8 cellular contexts compared by ENCODE assay signal in genomic region chr1:224435318-224435763, GRCh38. TPM values are rescaled to one million over a fixed set of nuclear protein-coding genes. Genes with fewer than 3 reads are reported as not detected.
DNase-seq lines count a peak whose midpoint lies in the region; ATAC-seq and TF ChIP-seq lines count a peak whose summit lies in the region.

No MANE protein-coding gene starts in this region.

- H3K27me3 Mint-ChIP-seq in effector memory CD8-positive, alpha-beta T cell: no peaks in the 10 kb centered on the region

- H3K9me3 ChIP-seq in SK-N-SH (no peaks in the 10 kb centered on the region), mesodermal cell (ENCODE audit: control insufficient read depth, low read length) (no peaks in the 10 kb centered on the region), upper lobe of left lung (no peaks in the 10 kb centered on the region)

- peak overlapping the region; percentile 93 to 98 for H3K27ac Mint-ChIP-seq in effector memory CD8-positive, alpha-beta T cell

- peak overlapping the region; percentile 96 for H2AFZ ChIP-seq in SK-N-SH (ENCODE audit: low read depth)

- TF ChIP-seq EP300 in SK-N-SH (IDR thresholded peaks at IDR 0.05; ENCODE audit: borderline replicate concordance in 1 of 2, low read depth in 1 of 2, low read length in 1 of 2) (no peak), upper lobe of left lung (IDR thresholded peaks at IDR 0.05) (no peak)

- H3K36me3 ChIP-seq in SK-N-SH (replicated peaks in 1 of 2; ENCODE audit: control insufficient read depth in 1 of 2, insufficient read depth in 2 of 2, low read length in 1 of 2) (peaks cover 12 to 24% of the 10 kb centered on the region in 2 experiments), mesodermal cell (ENCODE audit: control insufficient read depth, insufficient read depth, low read length) (peaks cover 4% of the 10 kb centered on the region), upper lobe of left lung (peaks cover 0 to 7% (median 4%) of the 10 kb centered on the region in 4 donors)

- no peak for TF ChIP-seq POLR2A in GM18505 (IDR thresholded peaks at IDR 0.05; ENCODE audit: borderline replicate concordance, extremely low read depth, insufficient read depth, insufficient read length)
- no peak for TF ChIP-seq POLR2A in upper lobe of left lung (IDR thresholded peaks at IDR 0.05)

- H3K9ac ChIP-seq in SK-N-SH: peak overlapping the region; percentile 77

- WGBS in SK-N-SH (ENCODE audit: low lambda C conversion rate): 0% methylated on average over 4 of the region's 4 CpGs
- WGBS in mesodermal cell (ENCODE audit: insufficient coverage in 2 of 2), 2 experiments: 0 to 5% methylated on average over 3 to 4 of the region's 4 CpGs
- WGBS in upper lobe of left lung, 2 donors: 0 to 1% methylated on average over 4 of the region's 4 CpGs

- peaks cover 28% of the 10 kb centered on the region for H4K20me1 ChIP-seq in SK-N-SH (ENCODE audit: insufficient read depth)

- no peaks in the 10 kb centered on the region for H3K9me3 Mint-ChIP-seq in effector memory CD8-positive, alpha-beta T cell

- DNase-seq in AG08395 (ENCODE audit: low spot score): peak; percentile 69
- DNase-seq in SK-N-SH: no peak
- DNase-seq in effector memory CD8-positive, alpha-beta T cell: no peak
- DNase-seq in upper lobe of left lung: no peak
- no peak for DNase-seq in GM19240 (ENCODE audit: insufficient read length, low spot score)

- POLR2A ChIA-PET in SK-N-SH (lab: Yijun Ruan, JAX): no interaction called here

- CTCF ChIA-PET in SK-N-SH (lab: Yijun Ruan, JAX): interaction anchor here (1.0 to 1.3 kb wide), 2 partner anchors 79 to 738 kb away, joined by 3 to 4 read pairs; no protein-coding TSS in a partner anchor

- peak overlapping the region; percentile 89 to 91 for H3K4me3 Mint-ChIP-seq in effector memory CD8-positive, alpha-beta T cell

- H3K27me3 ChIP-seq in SK-N-SH (ENCODE audit: insufficient read depth) (no peaks in the 10 kb centered on the region), upper lobe of left lung (no peaks in the 10 kb centered on the region)

- peak; percentile 13 for ATAC-seq in GM18505 (IDR thresholded peaks at IDR 0.05; ENCODE audit: unreplicated experiment)
- peak; percentile 2 for ATAC-seq in HG03108 (IDR thresholded peaks at IDR 0.05; ENCODE audit: unreplicated experiment)
- peak; percentile 6 for ATAC-seq in effector memory CD8-positive, alpha-beta T cell (replicated peaks)
- peak; percentile 23 to 35 for ATAC-seq in upper lobe of left lung (ENCODE audit: low FRiP score in 2 of 2)

- H3K4me2 ChIP-seq in SK-N-SH: peak overlapping the region; percentile 98

- peaks cover 39 to 51% of the 10 kb centered on the region in 2 donors for H3K4me1 Mint-ChIP-seq in effector memory CD8-positive, alpha-beta T cell (ENCODE audit: low read depth in 2 of 2)

- no peak for TF ChIP-seq RAD21 in SK-N-SH (IDR thresholded peaks at IDR 0.05; ENCODE audit: low read length)

- peaks cover 11 to 38% of the 10 kb centered on the region in 2 experiments; a peak in 2 of 4 replicates for H3K4me1 ChIP-seq in SK-N-SH (ENCODE audit: control insufficient read depth in 1 of 2, insufficient read depth in 2 of 2, low read depth in 1 of 2, low read length in 1 of 2)
- peaks cover 5% of the 10 kb centered on the region for H3K4me1 ChIP-seq in mesodermal cell (ENCODE audit: control insufficient read depth, insufficient read depth, low read length, poor library complexity, severe bottlenecking)
- H3K4me1 ChIP-seq in upper lobe of left lung: peaks cover 30 to 33% (median 32%) of the 10 kb centered on the region in 4 donors

- H3K9me2 ChIP-seq in SK-N-SH: no peaks in the 10 kb centered on the region

- H3K36me3 Mint-ChIP-seq in effector memory CD8-positive, alpha-beta T cell (ENCODE audit: insufficient read depth): peaks cover 45% of the 10 kb centered on the region

- H3K79me2 ChIP-seq in SK-N-SH (ENCODE audit: insufficient read depth): peaks cover 62% of the 10 kb centered on the region

- H3F3A ChIP-seq in SK-N-SH (replicated peaks; ENCODE audit: insufficient read depth): peaks cover 28% of the 10 kb centered on the region

- no peak for TF ChIP-seq CTCF in SK-N-SH (IDR thresholded peaks at IDR 0.05)
- TF ChIP-seq CTCF in upper lobe of left lung (IDR thresholded peaks at IDR 0.05): no peak

- H3K27ac ChIP-seq in SK-N-SH (ENCODE audit: low read depth in 2 of 2, low read length in 1 of 2): peak overlapping the region; percentile 80 to 85
- H3K27ac ChIP-seq in mesodermal cell (ENCODE audit: low read depth, low read length, severe bottlenecking): peak overlapping the region; percentile 71
- peak overlapping the region; percentile 95 to 99 (median 98) for H3K27ac ChIP-seq in upper lobe of left lung

- H3K4me3 ChIP-seq in SK-N-SH (ENCODE audit: low read depth in 2 of 2, low read length in 1 of 2) (peak overlapping the region; percentile 76 to 99), mesodermal cell (ENCODE audit: extremely low read depth, insufficient read depth, low read length, poor library complexity, severe bottlenecking) (peak overlapping the region; percentile 74), upper lobe of left lung (peak overlapping the region; percentile 46 to 86 (median 78))

TF ChIP-seq in SK-N-SH, 30 proteins besides CTCF, POLR2A, EP300 and RAD21:
- TF ChIP-seq JUND (IDR thresholded peaks at IDR 0.05) (no peak), TAF1 (IDR thresholded peaks at IDR 0.05; ENCODE audit: borderline replicate concordance, low read depth, low read length) (0 out of 2 replicates have a peak, but pooled peaks have one; percentile 47)

RNA-seq across cellular contexts. Expression of gene WDR26, which starts 0.7 kb away (rescaled TPM):
- 21.2 and 21.9 TPM in 2 replicates for polyA plus RNA-seq in SK-N-SH (2012; rRNA removed)
- polyA plus RNA-seq in SK-N-SH (2012; cell fraction: cytosol; rRNA removed): 45.6 and 46.1 TPM in 2 replicates
- 21.5 and 50.0 TPM in 2 replicates for polyA plus RNA-seq in SK-N-SH (2012; cell fraction: nucleus; rRNA removed)
- polyA plus RNA-seq in mesodermal cell (2013, experiment 1 of 2): 67.2 TPM
- polyA plus RNA-seq in mesodermal cell (2013, experiment 2 of 2): 68.5 TPM
- total RNA-seq in upper lobe of left lung: 100 to 1,000 TPM in 3 of 6 donors, 10 to 100 TPM in 3; 75.8 to 145 (median 91.2) TPM
